In the genomic region with DNA sequence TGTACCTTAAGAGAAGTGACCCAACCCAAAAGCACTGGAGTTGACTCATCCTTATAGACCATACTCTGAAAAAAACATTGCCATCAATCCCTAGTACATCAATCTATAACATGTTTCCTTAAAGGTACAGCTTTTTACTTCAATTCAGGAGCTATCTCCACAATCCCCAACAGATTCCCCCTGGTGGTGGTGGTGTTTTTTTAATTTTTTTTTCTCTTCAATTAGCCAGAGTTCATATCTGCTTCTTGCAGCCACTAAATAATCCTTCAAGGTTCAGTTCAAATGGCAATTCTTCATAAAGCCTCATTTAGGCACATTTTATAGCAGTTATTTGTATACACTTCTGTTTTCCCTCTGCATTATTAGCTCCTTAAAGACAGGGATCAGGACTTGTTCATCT, we compare ENCODE assay signal across 1 cellular context.
TF ChIP-seq lines count a peak whose summit lies in the region.

No MANE protein-coding gene starts in this region.

TF ChIP-seq in GM23338, 12 proteins besides CTCF, POLR2A, EP300 and RAD21 (continued from another document):
- TF ChIP-seq, protein P1, sequence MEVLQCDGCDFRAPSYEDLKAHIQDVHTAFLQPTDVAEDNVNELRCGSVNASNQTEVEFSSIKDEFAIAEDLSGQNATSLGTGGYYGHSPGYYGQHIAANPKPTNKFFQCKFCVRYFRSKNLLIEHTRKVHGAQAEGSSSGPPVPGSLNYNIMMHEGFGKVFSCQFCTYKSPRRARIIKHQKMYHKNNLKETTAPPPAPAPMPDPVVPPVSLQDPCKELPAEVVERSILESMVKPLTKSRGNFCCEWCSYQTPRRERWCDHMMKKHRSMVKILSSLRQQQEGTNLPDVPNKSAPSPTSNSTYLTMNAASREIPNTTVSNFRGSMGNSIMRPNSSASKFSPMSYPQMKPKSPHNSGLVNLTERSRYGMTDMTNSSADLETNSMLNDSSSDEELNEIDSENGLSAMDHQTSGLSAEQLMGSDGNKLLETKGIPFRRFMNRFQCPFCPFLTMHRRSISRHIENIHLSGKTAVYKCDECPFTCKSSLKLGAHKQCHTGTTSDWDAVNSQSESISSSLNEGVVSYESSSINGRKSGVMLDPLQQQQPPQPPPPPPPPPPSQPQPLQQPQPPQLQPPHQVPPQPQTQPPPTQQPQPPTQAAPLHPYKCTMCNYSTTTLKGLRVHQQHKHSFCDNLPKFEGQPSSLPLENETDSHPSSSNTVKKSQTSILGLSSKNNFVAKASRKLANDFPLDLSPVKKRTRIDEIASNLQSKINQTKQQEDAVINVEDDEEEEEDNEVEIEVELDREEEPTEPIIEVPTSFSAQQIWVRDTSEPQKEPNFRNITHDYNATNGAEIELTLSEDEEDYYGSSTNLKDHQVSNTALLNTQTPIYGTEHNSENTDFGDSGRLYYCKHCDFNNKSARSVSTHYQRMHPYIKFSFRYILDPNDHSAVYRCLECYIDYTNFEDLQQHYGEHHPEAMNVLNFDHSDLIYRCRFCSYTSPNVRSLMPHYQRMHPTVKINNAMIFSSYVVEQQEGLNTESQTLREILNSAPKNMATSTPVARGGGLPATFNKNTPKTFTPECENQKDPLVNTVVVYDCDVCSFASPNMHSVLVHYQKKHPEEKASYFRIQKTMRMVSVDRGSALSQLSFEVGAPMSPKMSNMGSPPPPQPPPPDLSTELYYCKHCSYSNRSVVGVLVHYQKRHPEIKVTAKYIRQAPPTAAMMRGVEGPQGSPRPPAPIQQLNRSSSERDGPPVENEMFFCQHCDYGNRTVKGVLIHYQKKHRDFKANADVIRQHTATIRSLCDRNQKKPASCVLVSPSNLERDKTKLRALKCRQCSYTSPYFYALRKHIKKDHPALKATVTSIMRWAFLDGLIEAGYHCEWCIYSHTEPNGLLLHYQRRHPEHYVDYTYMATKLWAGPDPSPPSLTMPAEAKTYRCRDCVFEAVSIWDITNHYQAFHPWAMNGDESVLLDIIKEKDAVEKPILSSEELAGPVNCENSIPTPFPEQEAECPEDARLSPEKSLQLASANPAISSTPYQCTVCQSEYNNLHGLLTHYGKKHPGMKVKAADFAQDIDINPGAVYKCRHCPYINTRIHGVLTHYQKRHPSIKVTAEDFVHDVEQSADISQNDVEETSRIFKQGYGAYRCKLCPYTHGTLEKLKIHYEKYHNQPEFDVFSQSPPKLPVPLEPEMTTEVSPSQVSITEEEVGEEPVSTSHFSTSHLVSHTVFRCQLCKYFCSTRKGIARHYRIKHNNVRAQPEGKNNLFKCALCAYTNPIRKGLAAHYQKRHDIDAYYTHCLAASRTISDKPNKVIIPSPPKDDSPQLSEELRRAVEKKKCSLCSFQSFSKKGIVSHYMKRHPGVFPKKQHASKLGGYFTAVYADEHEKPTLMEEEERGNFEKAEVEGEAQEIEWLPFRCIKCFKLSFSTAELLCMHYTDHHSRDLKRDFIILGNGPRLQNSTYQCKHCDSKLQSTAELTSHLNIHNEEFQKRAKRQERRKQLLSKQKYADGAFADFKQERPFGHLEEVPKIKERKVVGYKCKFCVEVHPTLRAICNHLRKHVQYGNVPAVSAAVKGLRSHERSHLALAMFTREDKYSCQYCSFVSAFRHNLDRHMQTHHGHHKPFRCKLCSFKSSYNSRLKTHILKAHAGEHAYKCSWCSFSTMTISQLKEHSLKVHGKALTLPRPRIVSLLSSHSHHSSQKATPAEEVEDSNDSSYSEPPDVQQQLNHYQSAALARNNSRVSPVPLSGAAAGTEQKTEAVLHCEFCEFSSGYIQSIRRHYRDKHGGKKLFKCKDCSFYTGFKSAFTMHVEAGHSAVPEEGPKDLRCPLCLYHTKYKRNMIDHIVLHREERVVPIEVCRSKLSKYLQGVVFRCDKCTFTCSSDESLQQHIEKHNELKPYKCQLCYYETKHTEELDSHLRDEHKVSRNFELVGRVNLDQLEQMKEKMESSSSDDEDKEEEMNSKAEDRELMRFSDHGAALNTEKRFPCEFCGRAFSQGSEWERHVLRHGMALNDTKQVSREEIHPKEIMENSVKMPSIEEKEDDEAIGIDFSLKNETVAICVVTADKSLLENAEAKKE (CRISPR knock-in tag; IDR thresholded peaks at IDR 0.05), result no peak
- TF ChIP-seq NANOG (IDR thresholded peaks at IDR 0.05; ENCODE audit: borderline replicate concordance), result no peak
- TF ChIP-seq STAT1 (IDR thresholded peaks at IDR 0.05; ENCODE audit: unreplicated experiment), result no peak
- TF ChIP-seq JUNB (IDR thresholded peaks at IDR 0.05; ENCODE audit: unreplicated experiment), result no peak
- no peak for TF ChIP-seq ZNF331 (CRISPR knock-in tag; IDR thresholded peaks at IDR 0.05; ENCODE audit: low read depth)
- no peak for TF ChIP-seq CREB1 (CRISPR knock-in tag; IDR thresholded peaks at IDR 0.05; ENCODE audit: low read depth)
- no peak for TF ChIP-seq EZH2 (IDR thresholded peaks at IDR 0.05; ENCODE audit: low read depth, unreplicated experiment)
- no peak for TF ChIP-seq POLR2AphosphoS5 (IDR thresholded peaks at IDR 0.05; ENCODE audit: low read depth)
- TF ChIP-seq, protein P2, sequence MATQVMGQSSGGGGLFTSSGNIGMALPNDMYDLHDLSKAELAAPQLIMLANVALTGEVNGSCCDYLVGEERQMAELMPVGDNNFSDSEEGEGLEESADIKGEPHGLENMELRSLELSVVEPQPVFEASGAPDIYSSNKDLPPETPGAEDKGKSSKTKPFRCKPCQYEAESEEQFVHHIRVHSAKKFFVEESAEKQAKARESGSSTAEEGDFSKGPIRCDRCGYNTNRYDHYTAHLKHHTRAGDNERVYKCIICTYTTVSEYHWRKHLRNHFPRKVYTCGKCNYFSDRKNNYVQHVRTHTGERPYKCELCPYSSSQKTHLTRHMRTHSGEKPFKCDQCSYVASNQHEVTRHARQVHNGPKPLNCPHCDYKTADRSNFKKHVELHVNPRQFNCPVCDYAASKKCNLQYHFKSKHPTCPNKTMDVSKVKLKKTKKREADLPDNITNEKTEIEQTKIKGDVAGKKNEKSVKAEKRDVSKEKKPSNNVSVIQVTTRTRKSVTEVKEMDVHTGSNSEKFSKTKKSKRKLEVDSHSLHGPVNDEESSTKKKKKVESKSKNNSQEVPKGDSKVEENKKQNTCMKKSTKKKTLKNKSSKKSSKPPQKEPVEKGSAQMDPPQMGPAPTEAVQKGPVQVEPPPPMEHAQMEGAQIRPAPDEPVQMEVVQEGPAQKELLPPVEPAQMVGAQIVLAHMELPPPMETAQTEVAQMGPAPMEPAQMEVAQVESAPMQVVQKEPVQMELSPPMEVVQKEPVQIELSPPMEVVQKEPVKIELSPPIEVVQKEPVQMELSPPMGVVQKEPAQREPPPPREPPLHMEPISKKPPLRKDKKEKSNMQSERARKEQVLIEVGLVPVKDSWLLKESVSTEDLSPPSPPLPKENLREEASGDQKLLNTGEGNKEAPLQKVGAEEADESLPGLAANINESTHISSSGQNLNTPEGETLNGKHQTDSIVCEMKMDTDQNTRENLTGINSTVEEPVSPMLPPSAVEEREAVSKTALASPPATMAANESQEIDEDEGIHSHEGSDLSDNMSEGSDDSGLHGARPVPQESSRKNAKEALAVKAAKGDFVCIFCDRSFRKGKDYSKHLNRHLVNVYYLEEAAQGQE (IDR thresholded peaks at IDR 0.05; ENCODE audit: unreplicated experiment), result no peak
- TF ChIP-seq, protein P3, sequence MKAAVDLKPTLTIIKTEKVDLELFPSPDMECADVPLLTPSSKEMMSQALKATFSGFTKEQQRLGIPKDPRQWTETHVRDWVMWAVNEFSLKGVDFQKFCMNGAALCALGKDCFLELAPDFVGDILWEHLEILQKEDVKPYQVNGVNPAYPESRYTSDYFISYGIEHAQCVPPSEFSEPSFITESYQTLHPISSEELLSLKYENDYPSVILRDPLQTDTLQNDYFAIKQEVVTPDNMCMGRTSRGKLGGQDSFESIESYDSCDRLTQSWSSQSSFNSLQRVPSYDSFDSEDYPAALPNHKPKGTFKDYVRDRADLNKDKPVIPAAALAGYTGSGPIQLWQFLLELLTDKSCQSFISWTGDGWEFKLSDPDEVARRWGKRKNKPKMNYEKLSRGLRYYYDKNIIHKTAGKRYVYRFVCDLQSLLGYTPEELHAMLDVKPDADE (IDR thresholded peaks at IDR 0.05), result no peak
- TF ChIP-seq ZNF114 (CRISPR knock-in tag; IDR thresholded peaks at IDR 0.05), result no peak
